ENCODE assay signal across 12 cellular contexts in genomic region chr1:59015708-59016107, GRCh38.
DNase-seq lines count a peak whose midpoint lies in the region; TF ChIP-seq lines count a peak whose summit lies in the region.
"Had no signal": no experiment of that assay in that cellular context is flagged by ENCODE, and none has a peak within 500 bp of the region (broad histone marks: within the 10 kb centered on the region; RNA-seq: fewer than 3 reads in every experiment).

No MANE protein-coding gene starts in this region.

- no peaks in the 10 kb centered on the region for H4K20me1 ChIP-seq in fibroblast of lung (ENCODE audit: control insufficient read depth, extremely low read depth, insufficient read depth, low read length)

- H3K79me2 ChIP-seq in fibroblast of lung (ENCODE audit: control insufficient read depth, insufficient read depth, low read length), result no peaks in the 10 kb centered on the region

- H3K4me2 ChIP-seq in fibroblast of lung (ENCODE audit: extremely low read depth, insufficient read depth, low read length), result peak overlapping the region; percentile 42

- H3K9ac ChIP-seq in fibroblast of lung (ENCODE audit: insufficient read depth, low read length), result no peak overlapping the region

- intact Hi-C loops in Calu3 (cut with micrococcal nuclease; ENCODE audit: unreplicated experiment), result no loop called here

- H3K9me3 Mint-ChIP-seq in type B pancreatic cell (no peaks in the 10 kb centered on the region), immature natural killer cell (no peaks in the 10 kb centered on the region), Calu3 (ENCODE audit: low read depth, unreplicated experiment) (peaks cover 3% of the 10 kb centered on the region)

- H3K27me3 Mint-ChIP-seq in type B pancreatic cell, result no peaks in the 10 kb centered on the region
- H3K27me3 Mint-ChIP-seq in immature natural killer cell (ENCODE audit: low read depth in 3 of 3), result peaks cover 0 to 10% (median 2%) of the 10 kb centered on the region in 3 donors
- H3K27me3 Mint-ChIP-seq in Calu3 (ENCODE audit: unreplicated experiment), result no peaks in the 10 kb centered on the region

- no peak overlapping the region for H3K27ac Mint-ChIP-seq in type B pancreatic cell
- H3K27ac Mint-ChIP-seq in immature natural killer cell, result no peak overlapping the region
- no peak overlapping the region for H3K27ac Mint-ChIP-seq in Calu3 (ENCODE audit: unreplicated experiment)

- TF ChIP-seq CTCF in RWPE1 (conservative IDR thresholded peaks at IDR 0.05; ENCODE audit: low read depth) (no peak), fibroblast of lung (conservative IDR thresholded peaks at IDR 0.05 in 1 of 2, IDR thresholded peaks at IDR 0.05 in 1 of 2; ENCODE audit: low read depth in 1 of 2, low read length in 2 of 2) (no peak), type B pancreatic cell (conservative IDR thresholded peaks at IDR 0.05) (no peak), Calu3 (IDR thresholded peaks at IDR 0.05; ENCODE audit: unreplicated experiment) (no peak)

- no peaks in the 10 kb centered on the region for H3K9me3 ChIP-seq in fibroblast of lung (ENCODE audit: control insufficient read depth, insufficient read depth, low read depth, low read length)

- no peaks in the 10 kb centered on the region for H3K27me3 ChIP-seq in fibroblast of lung (ENCODE audit: control insufficient read depth, insufficient read depth, low read length)

- no TSS peak for BruUV-seq in Calu3 (replicated peaks; lab: Mats Ljungman, UMichigan)

- H3K36me3 Mint-ChIP-seq in type B pancreatic cell (peaks cover 3% of the 10 kb centered on the region), immature natural killer cell (peaks cover 0 to 3% (median 0%) of the 10 kb centered on the region in 3 donors), Calu3 (ENCODE audit: insufficient read depth, unreplicated experiment) (no peaks in the 10 kb centered on the region)

- H3K27ac ChIP-seq in RWPE1 (peak overlapping the region; percentile 66), fibroblast of lung (ENCODE audit: insufficient read depth, low read length) (peak overlapping the region; percentile 67)
- H3K27ac ChIP-seq: SK-N-MC had no signal

- H3K4me3 ChIP-seq in fibroblast of lung (replicated peaks in 1 of 4; ENCODE audit: control extremely low read depth in 1 of 4, insufficient read depth in 1 of 4, low read depth in 3 of 4, low read length in 4 of 4), result no peak overlapping the region
- H3K4me3 ChIP-seq: SK-N-MC had no signal

- peak overlapping the region; percentile 19 for H2AFZ ChIP-seq in fibroblast of lung (ENCODE audit: low read length)

- CTCF ChIA-PET in RWPE1 (lab: Yijun Ruan, JAX), result interaction anchor here (0.6 kb wide), 1 partner anchor 723 kb away, joined by 3 read pairs; no protein-coding TSS in a partner anchor
- CTCF ChIA-PET in Calu3 (lab: Charles Lee), result no interaction called here

- POLR2A ChIA-PET in RWPE1 (lab: Yijun Ruan, JAX; ENCODE audit: low non-redundant PET), result no interaction called here

- H3K36me3 ChIP-seq in fibroblast of lung (ENCODE audit: control insufficient read depth, insufficient read depth, low read length), result no peaks in the 10 kb centered on the region

- H3K4me1 Mint-ChIP-seq in type B pancreatic cell (ENCODE audit: unreplicated experiment), result peaks cover 58% of the 10 kb centered on the region
- H3K4me1 Mint-ChIP-seq in immature natural killer cell, result peaks cover 30 to 32% of the 10 kb centered on the region in 2 donors
- H3K4me1 Mint-ChIP-seq in Calu3 (ENCODE audit: low read depth, unreplicated experiment), result peaks cover 21% of the 10 kb centered on the region

- H3K4me1 ChIP-seq in fibroblast of lung (ENCODE audit: control insufficient read depth, extremely low read depth, insufficient read depth, low read length), result peaks cover 18% of the 10 kb centered on the region

- DNase-seq in H4 (ENCODE audit: low spot score) (peak; percentile 23), RWPE1 (ENCODE audit: low spot score) (peak; percentile 89), fibroblast of lung (ENCODE audit: low read depth in 2 of 2) (peak; percentile 61 to 85), renal cortical epithelial cell (ENCODE audit: low read depth) (peak; percentile 66), type B pancreatic cell (ENCODE audit: extremely low spot score, unreplicated experiment) (no peak), immature natural killer cell (no peak), Calu3 (no peak), NCI-H1436 (lab: John Stamatoyannopoulos, UW) (no peak)
- DNase-seq: activated CD4-positive, alpha-beta T cell treated with anti-CD3 and anti-CD28 coated beads, Interleukin-2, amount 50 U/mL, for 4 hours; foreskin melanocyte; NCI-H2171 treated with DMSO at 0.1 percent for 48 hours had no signal

- H3K4me3 Mint-ChIP-seq in type B pancreatic cell (no peak overlapping the region), immature natural killer cell (no peak overlapping the region), Calu3 (ENCODE audit: low read depth, unreplicated experiment) (no peak overlapping the region)

Comparison
In these comparisons a context has a peak if more than half of its experiments do, and no peak if none do; other contexts are left out.
1. DNase-seq: peak in H4 (single experiment), RWPE1 (single experiment), fibroblast of lung (2 of 2) and renal cortical epithelial cell (single experiment); none in type B pancreatic cell (single experiment), immature natural killer cell (0 of 3), Calu3 (single experiment) and NCI-H1436 (single experiment).